Comparison of ENCODE assay signal across 8 cellular contexts in the genomic region with DNA sequence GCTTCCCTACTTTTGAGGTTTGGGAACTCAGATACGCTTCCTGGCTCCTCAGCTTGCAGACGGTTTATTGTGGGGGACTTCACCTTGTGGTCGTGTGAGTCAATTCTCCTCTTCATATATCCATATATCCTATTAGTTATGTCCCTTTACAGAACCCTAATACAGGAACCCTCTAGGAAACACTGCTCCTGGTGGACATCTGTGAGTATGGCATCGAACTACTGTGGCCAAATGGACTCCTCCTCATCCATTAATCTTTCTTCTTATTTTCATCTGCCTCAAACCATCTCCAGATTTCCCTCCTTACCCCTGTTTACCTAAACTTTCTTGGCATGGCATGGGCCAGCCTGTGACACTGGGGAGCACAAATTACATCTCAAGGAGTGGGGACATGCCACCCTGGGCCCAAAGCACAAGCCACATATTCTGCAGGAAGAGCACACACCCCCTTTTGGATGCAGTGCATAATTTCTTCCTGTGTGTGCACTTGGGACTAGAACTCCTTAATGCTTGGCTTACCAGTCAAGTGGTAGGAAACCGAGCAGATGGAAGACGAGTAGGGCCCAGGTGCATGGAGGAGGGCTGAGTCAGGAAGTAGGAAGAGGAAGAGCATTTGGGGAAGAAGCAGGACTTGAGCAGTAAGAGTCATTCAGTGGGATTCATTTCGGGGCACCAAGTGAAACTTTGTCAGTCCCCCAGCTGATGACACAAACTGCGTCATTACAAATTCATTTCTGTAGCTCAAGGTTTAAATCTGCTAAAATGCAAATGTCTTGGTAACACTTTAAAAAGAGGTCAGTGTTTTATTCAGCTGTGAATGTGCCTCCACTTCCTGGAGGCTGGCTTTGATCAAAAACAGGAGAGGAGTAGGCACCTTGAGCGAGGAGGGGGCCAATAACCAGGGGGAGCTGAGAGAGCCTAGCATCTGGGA.
DNase-seq lines count a peak whose midpoint lies in the region; ATAC-seq and TF ChIP-seq lines count a peak whose summit lies in the region.

No MANE protein-coding gene starts in this region.

- H3K36me3 ChIP-seq in PC-9 (ENCODE audit: low read depth) = no peaks in the 10 kb centered on the region

- no peaks in the 10 kb centered on the region for H3K79me2 ChIP-seq in PC-9 (ENCODE audit: low read depth)

- no peak for ATAC-seq in HG03139 (IDR thresholded peaks at IDR 0.05; ENCODE audit: unreplicated experiment)

- BruUV-seq in PC-9 (replicated peaks; lab: Mats Ljungman, UMichigan) = no TSS peak

- H3K4me2 ChIP-seq in PC-9 = no peak overlapping the region

- peaks cover 15% of the 10 kb centered on the region for H3K27me3 ChIP-seq in PC-9 (ENCODE audit: insufficient read depth, low read depth)

- no peaks in the 10 kb centered on the region for H3K9me2 ChIP-seq in PC-9 (ENCODE audit: insufficient read depth)

- CTCF ChIA-PET in PC-9 (lab: Charles Lee) = no interaction called here

- no peak overlapping the region for H3K27ac ChIP-seq in PC-9

- peak; percentile 28 to 40 for DNase-seq in AML-193 (lab: John Stamatoyannopoulos, UW)
- no peak for DNase-seq in PC-9
- DNase-seq in foreskin melanocyte = peak; percentile 2
- DNase-seq in NCI-H1930 (lab: John Stamatoyannopoulos, UW) = no peak
- no peak for DNase-seq in stimulated activated naive CD4-positive, alpha-beta T cell (lab: John Stamatoyannopoulos, UW)
- DNase-seq in NCI-H1436 treated with DMSO at 0.1 percent for 48 hours (lab: John Stamatoyannopoulos, UW) = no peak

- TF ChIP-seq CTCF in GM12874 (IDR thresholded peaks at IDR 0.05; ENCODE audit: insufficient read depth, low read depth, low read length) = peak; percentile 39; the same call in 1 of the 2 replicates
- TF ChIP-seq CTCF in PC-9 (conservative IDR thresholded peaks at IDR 0.05) = peak; percentile 68

- no peaks in the 10 kb centered on the region for H3K9me3 ChIP-seq in PC-9 (ENCODE audit: insufficient read depth, low read depth)

- H3F3A ChIP-seq in PC-9 (ENCODE audit: insufficient read depth, low read depth) = no peaks in the 10 kb centered on the region

- H3K4me1 ChIP-seq in PC-9 (replicated peaks; ENCODE audit: insufficient read depth) = no peaks in the 10 kb centered on the region

- intact Hi-C loops in PC-9 (cut with micrococcal nuclease; ENCODE audit: unreplicated experiment) = no loop called here

- H2AFZ ChIP-seq in PC-9 = no peak overlapping the region

- POLR2A ChIA-PET in PC-9 (lab: Charles Lee; ENCODE audit: unreplicated experiment) = no interaction called here

- H3K4me3 ChIP-seq in PC-9 = no peak overlapping the region

- H4K20me1 ChIP-seq in PC-9 (ENCODE audit: insufficient read depth) = no peaks in the 10 kb centered on the region

Comparison
In these comparisons a context has a peak if more than half of its experiments do, and no peak if none do; other contexts are left out.
1. DNase-seq: peak in AML-193 (2 of 2) and foreskin melanocyte (single experiment); none in PC-9 (0 of 2), NCI-H1930 (0 of 2), stimulated activated naive CD4-positive, alpha-beta T cell (0 of 6) and NCI-H1436 treated with DMSO at 0.1 percent for 48 hours (single experiment).